ENCODE assay signal across 27 cellular contexts in the genomic region with DNA sequence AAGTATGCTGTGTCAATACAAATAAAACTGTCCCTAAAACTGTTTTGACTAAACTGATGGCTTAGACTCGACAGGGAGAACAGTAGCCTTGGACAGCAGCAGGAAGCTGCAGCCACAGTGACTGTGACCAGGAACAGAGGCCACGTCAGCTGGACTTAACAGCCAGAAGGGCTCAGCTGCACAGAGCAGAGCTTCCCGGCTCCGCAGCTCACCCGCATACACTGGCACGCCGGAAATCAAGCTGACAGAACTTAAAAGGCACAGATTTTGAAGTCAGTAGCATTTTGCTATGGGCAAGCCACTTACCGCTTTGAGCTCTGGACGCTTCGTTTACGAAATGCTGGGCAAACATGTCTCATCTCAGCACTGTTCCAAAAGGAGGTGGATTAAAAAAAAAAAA.
"Had no signal": no experiment of that assay in that cellular context is flagged by ENCODE, and none has a peak within 500 bp of the region (broad histone marks: within the 10 kb centered on the region; RNA-seq: fewer than 3 reads in every experiment).

No MANE protein-coding gene starts in this region.

- H3K4me3 ChIP-seq: esophagus squamous epithelium, heart left ventricle, hepatocyte, lung, mucosa of descending colon, ovary, right lobe of liver, testis, tibial artery, upper lobe of left lung had no signal

- H3K9me3 ChIP-seq: right lobe of liver, testis had no signal

- H3K36me3 Mint-ChIP-seq: memory B cell; natural killer cell treated with Interleukin-12 subunit alpha and Interleukin-12 subunit beta and Interleukin-15 and Interleukin-18, amount 100 ng/mL, for 72 hours; stimulated activated memory B cell treated with anti-CD40 and anti-IgM and Interleukin-4, amounts not matched to agents 10 μg/mL and 1 μg/mL and 100 μg/mL, for 72 hours had no signal

- DNase-seq: central memory CD4-positive, alpha-beta T cell; effector memory CD8-positive, alpha-beta T cell; erythroblast; esophagus squamous epithelium; heart left ventricle; kidney; mucosa of descending colon; naive B cell; nucleus accumbens; ovary; posterior cingulate gyrus; right lobe of liver; stimulated activated CD4-positive, alpha-beta T cell treated with anti-CD3 and anti-CD28 coated beads, Interleukin-2, amount 100 ng/mL, for 24 hours; stimulated activated CD4-positive, alpha-beta T cell treated with anti-CD3 and anti-CD28 coated beads, Interleukin-4, amount 100 ng/mL, for 24 hours; stimulated activated naive CD8-positive, alpha-beta T cell treated with anti-CD3 and anti-CD28 coated beads, Interleukin-15, Interleukin-2, amounts not matched to agents 100 U/mL and 50 U/mL, for 24 hours; substantia nigra; testis; tibial artery; upper lobe of left lung had no signal

- H3K27me3 ChIP-seq: hepatocyte, ovary, right lobe of liver, testis, tibial artery, upper lobe of left lung had no signal

- H3K4me2 ChIP-seq: hepatocyte had no signal

- H3K4me1 Mint-ChIP-seq: memory B cell; mesothelial cell of epicardium; naive B cell; stimulated activated memory B cell treated with anti-CD40 and anti-IgM and Interleukin-4, amounts not matched to agents 10 μg/mL and 1 μg/mL and 100 μg/mL, for 72 hours had no signal

- H3K79me2 ChIP-seq: hepatocyte had no signal

- H3K27ac ChIP-seq: esophagus squamous epithelium, heart left ventricle, hepatocyte, ovary, right lobe of liver, testis, tibial artery, upper lobe of left lung had no signal

- H3K4me3 Mint-ChIP-seq: dendritic cell treated with granulocyte-macrophage colony-stimulating factor and Interleukin-4, amounts not matched to agents 40 ng/mL and 50 ng/mL, for 4 days; effector memory CD8-positive, alpha-beta T cell; memory B cell; mesothelial cell of epicardium; naive B cell; natural killer cell treated with Interleukin-12 subunit alpha and Interleukin-12 subunit beta and Interleukin-15 and Interleukin-18, amount 100 ng/mL, for 72 hours; stimulated activated memory B cell treated with anti-CD40 and anti-IgM and Interleukin-4, amounts not matched to agents 10 μg/mL and 1 μg/mL and 100 μg/mL, for 72 hours had no signal

- H3K36me3 ChIP-seq: esophagus squamous epithelium, heart left ventricle, ovary, right lobe of liver, tibial artery, upper lobe of left lung had no signal

- H3K4me1 ChIP-seq: esophagus squamous epithelium, right lobe of liver, testis, tibial artery, upper lobe of left lung had no signal

- H3K27ac Mint-ChIP-seq: dendritic cell treated with granulocyte-macrophage colony-stimulating factor and Interleukin-4, amounts not matched to agents 40 ng/mL and 50 ng/mL, for 4 days; effector memory CD8-positive, alpha-beta T cell; memory B cell; mesothelial cell of epicardium; naive B cell; natural killer cell treated with Interleukin-12 subunit alpha and Interleukin-12 subunit beta and Interleukin-15 and Interleukin-18, amount 100 ng/mL, for 72 hours; stimulated activated memory B cell treated with anti-CD40 and anti-IgM and Interleukin-4, amounts not matched to agents 10 μg/mL and 1 μg/mL and 100 μg/mL, for 72 hours had no signal

- H2AFZ ChIP-seq: hepatocyte had no signal

- ATAC-seq: effector memory CD8-positive, alpha-beta T cell; heart left ventricle; left lobe of liver; mucosa of descending colon; natural killer cell treated with Interleukin-12 subunit alpha and Interleukin-12 subunit beta and Interleukin-15 and Interleukin-18, amount 100 ng/mL, for 72 hours; stimulated activated memory B cell treated with anti-CD40 and anti-IgM and Interleukin-4, amounts not matched to agents 10 μg/mL and 1 μg/mL and 100 μg/mL, for 72 hours; stimulated activated naive CD8-positive, alpha-beta T cell treated with anti-CD3 and anti-CD28 coated beads, Interleukin-15, Interleukin-2, amounts not matched to agents 100 U/mL and 50 U/mL, for 24 hours had no signal
